In genomic region chr2:187554704-187555082, GRCh38 we compare ENCODE assay signal across 1 cellular context.
A peak's percentile ranks its signal among the peaks of the same experiment; 100 is the strongest.
TF ChIP-seq lines count a peak whose summit lies in the region.

No MANE protein-coding gene starts in this region.

TF ChIP-seq in K562, 482 proteins besides CTCF, POLR2A, EP300 and RAD21 (continued from another document):
- 0 out of 2 replicates have a peak, but pooled peaks have one; percentile 1 for TF ChIP-seq HINFP (tag; conservative IDR thresholded peaks at IDR 0.05; ENCODE audit: low read depth)
- no peak for TF ChIP-seq ZNF740 (CRISPR knock-in tag; IDR thresholded peaks at IDR 0.05)
- TF ChIP-seq ZNF740 (tag; IDR thresholded peaks at IDR 0.05) = no peak
- no peak for TF ChIP-seq TRIM25 (IDR thresholded peaks at IDR 0.05; ENCODE audit: borderline replicate concordance)
